ENCODE assay signal across 9 cellular contexts in genomic region chr2:238203973-238204683, GRCh38. TPM values are rescaled to one million over a fixed set of nuclear protein-coding genes. Genes with fewer than 3 reads are reported as not detected.
A peak's percentile ranks its signal among the peaks of the same experiment; 100 is the strongest.
DNase-seq lines count a peak whose midpoint lies in the region; ATAC-seq, FAIRE-seq and TF ChIP-seq lines count a peak whose summit lies in the region.
"Had no signal": no experiment of that assay in that cellular context is flagged by ENCODE, and none has a peak within 500 bp of the region (broad histone marks: within the 10 kb centered on the region; RNA-seq: fewer than 3 reads in every experiment).

No MANE protein-coding gene starts in this region.

- DNase-seq in DMS53 (lab: John Stamatoyannopoulos, UW) = peak; percentile 86
- DNase-seq in DMS53 treated with DMSO at 0.1 percent for 48 hours (lab: John Stamatoyannopoulos, UW; ENCODE audit: unreplicated experiment) = no peak
- no peak for DNase-seq in left lung
- DNase-seq in transverse colon = no peak
- no peak for DNase-seq in D721Med (ENCODE audit: insufficient read length, low spot score)
- no peak for DNase-seq in KG1 (lab: John Stamatoyannopoulos, UW)

- in situ Hi-C loops in transverse colon (cut with MboI; ENCODE audit: low pct_ligation_motif_present in 1 of 4, low pct_unique_long_range_greater_than_20kb in 1 of 4, low sequenced_read_pairs in 3 of 4) = no loop called here

- peak; percentile 15 for ATAC-seq in left lung

- H3K27ac ChIP-seq in HUES64 (ENCODE audit: low read depth, low read length) (0 out of 2 replicates have a peak overlapping the region, but pooled peaks have one; percentile 38), angular gyrus (ENCODE audit: low read depth, low read length) (peak overlapping the region; percentile 96), left lung (peak overlapping the region; percentile 81 to 92), transverse colon (peak overlapping the region; percentile 95 to 98 (median 95))

- H3K4me1 ChIP-seq in HUES64 (ENCODE audit: insufficient read depth, low read length) (no peaks in the 10 kb centered on the region), left lung (peaks cover 18 to 38% of the 10 kb centered on the region in 2 donors), transverse colon (peaks cover 14 to 35% (median 22%) of the 10 kb centered on the region in 4 donors)

- peak overlapping the region; percentile 82 for H3K9ac ChIP-seq in HUES64 (ENCODE audit: low read depth, low read length)

- TF ChIP-seq CTCF in left lung (IDR thresholded peaks at IDR 0.05) = no peak
- TF ChIP-seq CTCF in transverse colon (IDR thresholded peaks at IDR 0.05) = no peak
- no peak for TF ChIP-seq CTCF in D721Med (IDR thresholded peaks at IDR 0.05; ENCODE audit: insufficient read depth, missing control alignments)

- no peak for TF ChIP-seq EP300 in transverse colon (IDR thresholded peaks at IDR 0.05; ENCODE audit: low read depth)

- FAIRE-seq in D721Med (lab: Jason Lieb, UNC) = no peak
- FAIRE-seq: A204.1 had no signal

- H3K9me3 ChIP-seq in HUES64 (ENCODE audit: insufficient read depth, low read depth, low read length) (no peaks in the 10 kb centered on the region; the same call in 1 of the 2 replicates), left lung (no peaks in the 10 kb centered on the region), transverse colon (no peaks in the 10 kb centered on the region)

- no peak for TF ChIP-seq POLR2A in transverse colon (IDR thresholded peaks at IDR 0.05)

- intact Hi-C loops in left lung (cut with DNase I) (no loop called here), transverse colon (cut with DNase I; ENCODE audit: low total_unique reads) (loop anchor here (5.0 kb wide), 1 partner anchor 38 kb away; the partner anchor contains the start of gene HES6)

- H3K27me3 ChIP-seq in HUES64 (ENCODE audit: insufficient read depth, low read length) (peaks cover 18% of the 10 kb centered on the region; the same call in 1 of the 2 replicates), left lung (no peaks in the 10 kb centered on the region), transverse colon (peaks cover 3% of the 10 kb centered on the region)

- H3K4me3 ChIP-seq in HUES64 (ENCODE audit: low read length) = peak overlapping the region; percentile 87
- peak overlapping the region; percentile 31 to 67 for H3K4me3 ChIP-seq in left lung
- peak overlapping the region in 3 of 4 donors; percentile 78 to 99 (median 92) for H3K4me3 ChIP-seq in transverse colon

- H3K36me3 ChIP-seq in HUES64 (ENCODE audit: insufficient read depth, low read length) (no peaks in the 10 kb centered on the region), left lung (no peaks in the 10 kb centered on the region), transverse colon (no peaks in the 10 kb centered on the region)

- WGBS in HUES64 = 75% methylated on average over 18 of the region's 18 CpGs
- WGBS in transverse colon (ENCODE audit: low coverage in 1 of 2), 2 donors = 56 to 85% methylated on average over 5 to 18 of the region's 18 CpGs

RNA-seq across cellular contexts. Expression of gene ILKAP, which starts 0.6 kb away (rescaled TPM):
- 28.6 TPM for polyA plus RNA-seq in HUES64 (2013, experiment 1 of 2)
- polyA plus RNA-seq in HUES64 (2013, experiment 2 of 2) = 25.4 TPM
- 10 to 100 TPM; 30.6 to 40.5 TPM for total RNA-seq in left lung
- 10 to 100 TPM; 16.3 to 40.0 (median 32.1) TPM for total RNA-seq in transverse colon

RNA-seq across cellular contexts. Expression of gene HES6, which starts 35.7 kb away (rescaled TPM):
- polyA plus RNA-seq in HUES64 (2013, experiment 1 of 2) = 29.8 TPM
- 37.0 TPM for polyA plus RNA-seq in HUES64 (2013, experiment 2 of 2)
- total RNA-seq in left lung = 1 to 10 TPM; 7.6 to 8.8 TPM
- 10 to 100 TPM; 15.0 to 94.5 (median 31.7) TPM for total RNA-seq in transverse colon

RNA-seq across cellular contexts. Expression of gene ERFE, which starts 45.4 kb away (rescaled TPM):
- 1.4 TPM for polyA plus RNA-seq in HUES64 (2013, experiment 1 of 2)
- polyA plus RNA-seq in HUES64 (2013, experiment 2 of 2) = 1.1 TPM
- total RNA-seq in left lung (1 to 10 TPM in 1 of 2 donors, under 1 TPM in 1; 0.68 to 1.4 TPM), transverse colon (under 1 TPM in 1 of 4 donors, not detected in 3; 0.41 TPM)

Comparison
In these comparisons a context has a peak if more than half of its experiments do, and no peak if none do; other contexts are left out.
1. H3K27ac ChIP-seq: peak in every context shown above with its lines; median percentile 96 in angular gyrus; 95 in transverse colon; 86 in left lung; 38 in HUES64.